34 cellular contexts compared by ENCODE assay signal in genomic region chr5:97991236-97991635, GRCh38.
"Had no signal": no experiment of that assay in that cellular context is flagged by ENCODE, and none has a peak within 500 bp of the region (broad histone marks: within the 10 kb centered on the region; RNA-seq: fewer than 3 reads in every experiment).

No MANE protein-coding gene starts in this region.

- H3K4me1 ChIP-seq: adrenal gland, body of pancreas, breast epithelium had no signal

- H3K36me3 ChIP-seq: adrenal gland, brain microvascular endothelial cell, breast epithelium had no signal

- H3K27me3 ChIP-seq: adrenal gland, body of pancreas, brain microvascular endothelial cell, breast epithelium had no signal

- H3K27ac ChIP-seq: adrenal gland, body of pancreas, brain microvascular endothelial cell, breast epithelium, VCaP had no signal

- DNase-seq: activated B cell treated with CpG ODN at 0.5 μM for 24 hours; activated CD4-positive, alpha-beta memory T cell treated with anti-CD3 and anti-CD28 coated beads for 36 hours; activated CD4-positive, alpha-beta T cell treated with anti-CD3 and anti-CD28 coated beads for 4 hours; activated CD4-positive, alpha-beta T cell treated with anti-CD3 and anti-CD28 coated beads, Interleukin-2, amount 10 ng/mL, durations not matched to agents 24 days and 14 days; activated CD4-positive, alpha-beta T cell treated with anti-CD3 and anti-CD28 coated beads, Interleukin-2, amount 50 U/mL, for 1 hour; activated CD4-positive, alpha-beta T cell treated with anti-CD3 and anti-CD28 coated beads, Interleukin-2, amount 50 U/mL, for 4 hours; activated CD4-positive, CD25-positive, alpha-beta regulatory T cell treated with anti-CD3 and anti-CD28 coated beads, Interleukin-2, amount 50 U/mL, for 72 hours; activated CD8-positive, alpha-beta memory T cell treated with anti-CD3 and anti-CD28 coated beads, Interleukin-2, amount 50 U/mL, for 4 hours; activated CD8-positive, alpha-beta T cell treated with anti-CD3 and anti-CD28 coated beads for 36 hours; activated effector memory CD4-positive, alpha-beta T cell treated with anti-CD3 and anti-CD28 coated beads, Interleukin-2, amount 50 U/mL, for 16 hours; activated gamma-delta T cell treated with Interleukin-2 at 50 U/mL for 16 hours; activated naive CD4-positive, alpha-beta T cell; activated naive CD4-positive, alpha-beta T cell treated with anti-CD3 and anti-CD28 coated beads for 36 hours; activated naive CD4-positive, alpha-beta T cell treated with anti-CD3 and anti-CD28 coated beads, Interleukin-2, amount 50 U/mL, for 16 hours; activated naive CD8-positive, alpha-beta T cell treated with anti-CD3 and anti-CD28 coated beads for 36 hours; activated T-cell treated with anti-CD3 and anti-CD28 coated beads for 4 hours; activated T-cell treated with anti-CD3 and anti-CD28 coated beads, Interleukin-2, amount 50 U/mL, for 1 hour; activated T-cell treated with anti-CD3 and anti-CD28 coated beads, Interleukin-2, amount 50 U/mL, for 4 hours; activated T-cell treated with anti-CD3 and anti-CD28 coated beads, Interleukin-2, amount 50 U/mL, for 72 hours; adrenal gland; amniotic stem cell; aorta; body of pancreas; brain microvascular endothelial cell; central memory CD4-positive, alpha-beta T cell; T-helper 1 cell; T-helper 2 cell; T-helper 9 cell had no signal

- FAIRE-seq: astrocyte, TTC549 had no signal

- H3K9me3 ChIP-seq: adrenal gland, body of pancreas, breast epithelium had no signal

- ATAC-seq: activated CD8-positive, alpha-beta T cell treated with anti-CD3 and anti-CD28 coated beads for 36 hours; activated naive CD4-positive, alpha-beta T cell treated with anti-CD3 and anti-CD28 coated beads, Interleukin-2, amount 50 U/mL, for 72 hours; activated T-cell treated with anti-CD3 and anti-CD28 coated beads, Interleukin-2, amount 50 U/mL, for 4 hours; activated T-cell treated with anti-CD3 and anti-CD28 coated beads, Interleukin-2, amount 50 U/mL, for 72 hours; activated T-helper 17 cell treated with anti-CD3 and anti-CD28 coated beads, Interleukin-2, amount 50 U/mL, for 72 hours; body of pancreas had no signal

- H3K4me3 ChIP-seq: adrenal gland, body of pancreas, breast epithelium had no signal
